ENCODE assay signal across 38 cellular contexts in the genomic region with DNA sequence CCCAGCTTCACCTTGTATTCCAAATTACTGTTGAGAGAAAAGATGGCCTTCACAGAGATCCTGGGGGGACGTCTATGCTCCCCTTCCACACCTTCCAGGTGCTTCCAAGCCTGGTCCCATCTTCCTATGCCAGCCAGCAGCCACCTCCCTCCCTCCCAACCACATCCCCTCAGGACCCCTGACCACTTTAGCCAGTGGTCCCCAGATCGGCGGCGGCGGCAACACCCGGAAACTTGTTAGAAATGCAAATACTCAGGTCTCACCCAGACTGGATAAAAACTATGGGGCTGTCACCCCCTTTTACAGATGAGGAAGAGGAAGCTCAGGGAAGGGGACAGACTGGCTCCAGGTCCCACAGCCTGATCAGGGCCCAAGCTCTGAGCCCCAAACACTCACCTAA. TPM values are rescaled to one million over a fixed set of nuclear protein-coding genes. Genes with fewer than 3 reads are reported as not detected.
"Had no signal": no experiment of that assay in that cellular context is flagged by ENCODE, and none has a peak within 500 bp of the region (broad histone marks: within the 10 kb centered on the region; RNA-seq: fewer than 3 reads in every experiment).

No MANE protein-coding gene starts in this region.

- H3K27ac ChIP-seq: adrenal gland, body of pancreas, brain microvascular endothelial cell, breast epithelium, VCaP had no signal

- FAIRE-seq: astrocyte, TTC549 had no signal

- H3K4me1 Mint-ChIP-seq: activated B cell treated with CpG ODN at 0.5 μM for 24 hours; activated T-helper 17 cell treated with anti-CD3 and anti-CD28 coated beads, Interleukin-2, amount 50 U/mL, for 72 hours had no signal

- H3K27me3 Mint-ChIP-seq: activated CD4-positive, alpha-beta memory T cell treated with anti-CD3 and anti-CD28 coated beads for 36 hours; activated CD8-positive, alpha-beta T cell treated with anti-CD3 and anti-CD28 coated beads for 36 hours; activated naive CD8-positive, alpha-beta T cell treated with anti-CD3 and anti-CD28 coated beads for 36 hours had no signal

- H3K4me1 ChIP-seq: adrenal gland, body of pancreas, breast epithelium had no signal

- H3K4me3 ChIP-seq: adrenal gland, body of pancreas, breast epithelium had no signal

- H3K27ac Mint-ChIP-seq: activated B cell treated with CpG ODN at 0.5 μM for 24 hours; activated CD4-positive, alpha-beta memory T cell treated with anti-CD3 and anti-CD28 coated beads for 36 hours; activated CD4-positive, alpha-beta T cell treated with anti-CD3 and anti-CD28 coated beads, Interleukin-2, amount 10 ng/mL, durations not matched to agents 24 days and 14 days; activated CD8-positive, alpha-beta T cell treated with anti-CD3 and anti-CD28 coated beads for 36 hours; activated naive CD4-positive, alpha-beta T cell treated with anti-CD3 and anti-CD28 coated beads for 36 hours; activated naive CD4-positive, alpha-beta T cell treated with anti-CD3 and anti-CD28 coated beads, Interleukin-2, amount 50 U/mL, for 72 hours; activated naive CD8-positive, alpha-beta T cell treated with anti-CD3 and anti-CD28 coated beads for 36 hours; activated T-cell treated with anti-CD3 and anti-CD28 coated beads, Interleukin-2, amount 50 U/mL, for 72 hours; activated T-helper 1 cell treated with anti-CD3 and anti-CD28 coated beads, Interleukin-12 subunit alpha, Interleukin-12 subunit beta, Interleukin-2, Interleukin-4 antibody, amounts not matched to agents 30 ng/mL and 10 ng/mL and 1 ng/mL, durations not matched to agents 14 hours and 24 hours and 36 hours; activated T-helper 17 cell treated with anti-CD3 and anti-CD28 coated beads, Interleukin-2, amount 50 U/mL, for 72 hours; T-helper 1 cell treated with Interleukin-12 subunit alpha and Interleukin-12 subunit beta and Interleukin-4 antibody, amounts not matched to agents 30 μg/mL and 1 μg/mL, for 36 hours; T-helper 2 cell treated with Interferon-gamma antibody and Interleukin-4, amounts not matched to agents 5 μg/mL and 100 μg/mL, for 36 hours had no signal

- H3K36me3 Mint-ChIP-seq: activated CD4-positive, alpha-beta memory T cell treated with anti-CD3 and anti-CD28 coated beads for 36 hours; activated naive CD4-positive, alpha-beta T cell treated with anti-CD3 and anti-CD28 coated beads, Interleukin-2, amount 50 U/mL, for 72 hours; activated naive CD8-positive, alpha-beta T cell treated with anti-CD3 and anti-CD28 coated beads for 36 hours had no signal

- H3K36me3 ChIP-seq: adrenal gland, brain microvascular endothelial cell, breast epithelium had no signal

- H3K9me3 ChIP-seq: adrenal gland, body of pancreas, breast epithelium had no signal

- DNase-seq: activated B cell treated with CpG ODN at 0.5 μM for 24 hours; activated CD4-positive, alpha-beta memory T cell treated with anti-CD3 and anti-CD28 coated beads for 36 hours; activated CD4-positive, alpha-beta T cell treated with anti-CD3 and anti-CD28 coated beads for 4 hours; activated CD4-positive, alpha-beta T cell treated with anti-CD3 and anti-CD28 coated beads, Interleukin-2, amount 10 ng/mL, durations not matched to agents 24 days and 14 days; activated CD4-positive, alpha-beta T cell treated with anti-CD3 and anti-CD28 coated beads, Interleukin-2, amount 50 U/mL, for 1 hour; activated CD4-positive, alpha-beta T cell treated with anti-CD3 and anti-CD28 coated beads, Interleukin-2, amount 50 U/mL, for 4 hours; activated CD4-positive, CD25-positive, alpha-beta regulatory T cell treated with anti-CD3 and anti-CD28 coated beads, Interleukin-2, amount 50 U/mL, for 72 hours; activated CD8-positive, alpha-beta memory T cell treated with anti-CD3 and anti-CD28 coated beads, Interleukin-2, amount 50 U/mL, for 4 hours; activated CD8-positive, alpha-beta T cell treated with anti-CD3 and anti-CD28 coated beads for 36 hours; activated effector memory CD4-positive, alpha-beta T cell treated with anti-CD3 and anti-CD28 coated beads, Interleukin-2, amount 50 U/mL, for 16 hours; activated gamma-delta T cell treated with Interleukin-2 at 50 U/mL for 16 hours; activated naive CD4-positive, alpha-beta T cell; activated naive CD4-positive, alpha-beta T cell treated with anti-CD3 and anti-CD28 coated beads for 36 hours; activated naive CD4-positive, alpha-beta T cell treated with anti-CD3 and anti-CD28 coated beads, Interleukin-2, amount 50 U/mL, for 16 hours; activated naive CD8-positive, alpha-beta T cell treated with anti-CD3 and anti-CD28 coated beads for 36 hours; activated T-cell treated with anti-CD3 and anti-CD28 coated beads for 4 hours; activated T-cell treated with anti-CD3 and anti-CD28 coated beads, Interleukin-2, amount 50 U/mL, for 1 hour; activated T-cell treated with anti-CD3 and anti-CD28 coated beads, Interleukin-2, amount 50 U/mL, for 4 hours; activated T-cell treated with anti-CD3 and anti-CD28 coated beads, Interleukin-2, amount 50 U/mL, for 72 hours; adrenal gland; amniotic stem cell; aorta; body of pancreas; brain microvascular endothelial cell; central memory CD4-positive, alpha-beta T cell; T-helper 1 cell; T-helper 2 cell; T-helper 9 cell had no signal

- H3K9me3 Mint-ChIP-seq: activated B cell treated with CpG ODN at 0.5 μM for 24 hours; activated CD4-positive, alpha-beta memory T cell treated with anti-CD3 and anti-CD28 coated beads for 36 hours; activated CD4-positive, alpha-beta T cell treated with anti-CD3 and anti-CD28 coated beads, Interleukin-2, amount 10 ng/mL, durations not matched to agents 24 days and 14 days; activated CD8-positive, alpha-beta T cell treated with anti-CD3 and anti-CD28 coated beads for 36 hours; activated naive CD4-positive, alpha-beta T cell treated with anti-CD3 and anti-CD28 coated beads for 36 hours; activated naive CD4-positive, alpha-beta T cell treated with anti-CD3 and anti-CD28 coated beads, Interleukin-2, amount 50 U/mL, for 72 hours; activated naive CD8-positive, alpha-beta T cell treated with anti-CD3 and anti-CD28 coated beads for 36 hours; activated T-cell treated with anti-CD3 and anti-CD28 coated beads, Interleukin-2, amount 50 U/mL, for 4 hours; activated T-cell treated with anti-CD3 and anti-CD28 coated beads, Interleukin-2, amount 50 U/mL, for 72 hours; activated T-helper 1 cell treated with anti-CD3 and anti-CD28 coated beads, Interleukin-12 subunit alpha, Interleukin-12 subunit beta, Interleukin-2, Interleukin-4 antibody, amounts not matched to agents 30 ng/mL and 10 ng/mL and 1 ng/mL, durations not matched to agents 14 hours and 24 hours and 36 hours; activated T-helper 17 cell treated with anti-CD3 and anti-CD28 coated beads, Interleukin-2, amount 50 U/mL, for 72 hours; T-helper 1 cell treated with Interleukin-12 subunit alpha and Interleukin-12 subunit beta and Interleukin-4 antibody, amounts not matched to agents 30 μg/mL and 1 μg/mL, for 36 hours; T-helper 2 cell treated with Interferon-gamma antibody and Interleukin-4, amounts not matched to agents 5 μg/mL and 100 μg/mL, for 36 hours had no signal

- H3K4me3 Mint-ChIP-seq: activated B cell treated with CpG ODN at 0.5 μM for 24 hours; activated CD4-positive, alpha-beta memory T cell treated with anti-CD3 and anti-CD28 coated beads for 36 hours; activated CD4-positive, alpha-beta T cell treated with anti-CD3 and anti-CD28 coated beads, Interleukin-2, amount 10 ng/mL, durations not matched to agents 24 days and 14 days; activated CD8-positive, alpha-beta T cell treated with anti-CD3 and anti-CD28 coated beads for 36 hours; activated naive CD4-positive, alpha-beta T cell treated with anti-CD3 and anti-CD28 coated beads for 36 hours; activated naive CD8-positive, alpha-beta T cell treated with anti-CD3 and anti-CD28 coated beads for 36 hours; activated T-cell treated with anti-CD3 and anti-CD28 coated beads, Interleukin-2, amount 50 U/mL, for 4 hours; activated T-cell treated with anti-CD3 and anti-CD28 coated beads, Interleukin-2, amount 50 U/mL, for 72 hours; activated T-helper 1 cell treated with anti-CD3 and anti-CD28 coated beads, Interleukin-12 subunit alpha, Interleukin-12 subunit beta, Interleukin-2, Interleukin-4 antibody, amounts not matched to agents 30 ng/mL and 10 ng/mL and 1 ng/mL, durations not matched to agents 14 hours and 24 hours and 36 hours; activated T-helper 17 cell treated with anti-CD3 and anti-CD28 coated beads, Interleukin-2, amount 50 U/mL, for 72 hours; T-helper 1 cell treated with Interleukin-12 subunit alpha and Interleukin-12 subunit beta and Interleukin-4 antibody, amounts not matched to agents 30 μg/mL and 1 μg/mL, for 36 hours; T-helper 2 cell treated with Interferon-gamma antibody and Interleukin-4, amounts not matched to agents 5 μg/mL and 100 μg/mL, for 36 hours had no signal

- H3K27me3 ChIP-seq: adrenal gland, body of pancreas, brain microvascular endothelial cell, breast epithelium had no signal

RNA-seq across cellular contexts. Expression of gene PRSS50, which starts 38.0 kb away (rescaled TPM):
- total RNA-seq: activated B cell treated with CpG ODN at 0.5 μM for 24 hours; activated CD4-positive, alpha-beta memory T cell treated with anti-CD3 and anti-CD28 coated beads for 36 hours; activated CD4-positive, alpha-beta T cell treated with anti-CD3 and anti-CD28 coated beads, Interleukin-2, amount 10 ng/mL, durations not matched to agents 24 days and 14 days; activated CD8-positive, alpha-beta memory T cell treated with anti-CD3 and anti-CD28 coated beads for 36 hours; activated CD8-positive, alpha-beta T cell treated with anti-CD3 and anti-CD28 coated beads for 36 hours; activated naive CD4-positive, alpha-beta T cell treated with anti-CD3 and anti-CD28 coated beads for 36 hours; activated naive CD4-positive, alpha-beta T cell treated with anti-CD3 and anti-CD28 coated beads, Interleukin-2, amount 50 U/mL, for 72 hours; activated naive CD8-positive, alpha-beta T cell treated with anti-CD3 and anti-CD28 coated beads for 36 hours; activated T-cell treated with anti-CD3 and anti-CD28 coated beads, Interleukin-2, amount 50 U/mL, for 4 hours; activated T-helper 1 cell treated with anti-CD3 and anti-CD28 coated beads, Interleukin-12 subunit alpha, Interleukin-12 subunit beta, Interleukin-2, Interleukin-4 antibody, amounts not matched to agents 30 ng/mL and 10 ng/mL and 1 ng/mL, durations not matched to agents 14 hours and 24 hours and 36 hours; aorta; astrocyte had no signal

RNA-seq across cellular contexts. Expression of gene TMIE, which starts 54.5 kb away (rescaled TPM):
- total RNA-seq: activated CD4-positive, alpha-beta T cell treated with anti-CD3 and anti-CD28 coated beads, Interleukin-2, amount 10 ng/mL, durations not matched to agents 24 days and 14 days; activated T-helper 1 cell treated with anti-CD3 and anti-CD28 coated beads, Interleukin-12 subunit alpha, Interleukin-12 subunit beta, Interleukin-2, Interleukin-4 antibody, amounts not matched to agents 30 ng/mL and 10 ng/mL and 1 ng/mL, durations not matched to agents 14 hours and 24 hours and 36 hours; body of pancreas; breast epithelium had no signal
